In genomic region chr12:131634037-131634436, GRCh38 we compare ENCODE assay signal across 25 cellular contexts.
"Had no signal": no experiment of that assay in that cellular context is flagged by ENCODE, and none has a peak within 500 bp of the region (broad histone marks: within the 10 kb centered on the region; RNA-seq: fewer than 3 reads in every experiment).

No MANE protein-coding gene starts in this region.

- H3K36me3 Mint-ChIP-seq: activated naive CD8-positive, alpha-beta T cell treated with anti-CD3 and anti-CD28 coated beads, Interleukin-2, amount 10 ng/mL, durations not matched to agents 7 days and 5 days had no signal

- ATAC-seq: activated T-cell treated with anti-CD3 and anti-CD28 coated beads, Interleukin-2, amount 50 U/mL, for 72 hours; T-helper 17 cell had no signal

- H3K4me1 Mint-ChIP-seq: activated CD4-positive, alpha-beta memory T cell treated with anti-CD3 and anti-CD28 coated beads, Interleukin-2, amount 10 ng/mL, durations not matched to agents 7 days and 5 days; activated CD4-positive, alpha-beta T cell treated with anti-CD3 and anti-CD28 coated beads, Interleukin-2, amount 10 ng/mL, durations not matched to agents 7 days and 5 days; activated naive CD4-positive, alpha-beta T cell treated with anti-CD3 and anti-CD28 coated beads, Interleukin-2, amount 10 ng/mL, durations not matched to agents 7 days and 5 days had no signal

- H3K9me3 Mint-ChIP-seq: activated CD4-positive, alpha-beta memory T cell treated with anti-CD3 and anti-CD28 coated beads, Interleukin-2, amount 10 ng/mL, durations not matched to agents 7 days and 5 days; activated T-cell treated with anti-CD3 and anti-CD28 coated beads, Interleukin-2, amount 50 U/mL, for 72 hours; activated T-helper 2 cell treated with anti-CD3 and anti-CD28 coated beads, Interferon-gamma antibody, Interleukin-2, Interleukin-4, amounts not matched to agents 10 μg/mL and 5 μg/mL and 100 μg/mL, durations not matched to agents 14 hours and 24 hours and 36 hours had no signal

- DNase-seq: activated CD4-positive, alpha-beta memory T cell treated with anti-CD3 and anti-CD28 coated beads, Interleukin-2, amount 10 ng/mL, durations not matched to agents 7 days and 5 days; activated CD4-positive, alpha-beta T cell treated with anti-CD3 and anti-CD28 coated beads, Interleukin-2, amount 10 ng/mL, durations not matched to agents 7 days and 5 days; activated CD4-positive, CD25-positive, alpha-beta regulatory T cell; activated CD8-positive, alpha-beta memory T cell treated with anti-CD3 and anti-CD28 coated beads, Interleukin-2, amount 50 U/mL, for 4 hours; activated gamma-delta T cell treated with Interleukin-2 at 50 U/mL for 16 hours; activated naive CD4-positive, alpha-beta T cell treated with anti-CD3 and anti-CD28 coated beads, Interleukin-2, amount 10 ng/mL, durations not matched to agents 7 days and 5 days; activated naive CD8-positive, alpha-beta T cell treated with anti-CD3 and anti-CD28 coated beads, Interleukin-2, amount 10 ng/mL, durations not matched to agents 7 days and 5 days; activated T-cell treated with anti-CD3 and anti-CD28 coated beads, Interleukin-2, amount 50 U/mL, for 72 hours; anterior cingulate cortex; caudate nucleus; IMR-90; KG1; NCI-H1092; NCI-H1417; NCI-H1930; NCI-H2171; NCI-H2227 treated with DMSO at 0.1 percent for 48 hours; NCI-H69; NK-92 treated with Interleukin-12 subunit alpha and Interleukin-12 subunit beta, amount 100 ng/mL, for 24 hours; SIG-M5; T-helper 17 cell; T-helper 9 cell had no signal

- H3K4me3 Mint-ChIP-seq: activated CD4-positive, alpha-beta memory T cell treated with anti-CD3 and anti-CD28 coated beads, Interleukin-2, amount 10 ng/mL, durations not matched to agents 7 days and 5 days; activated CD4-positive, alpha-beta T cell treated with anti-CD3 and anti-CD28 coated beads, Interleukin-2, amount 10 ng/mL, durations not matched to agents 7 days and 5 days; activated naive CD4-positive, alpha-beta T cell treated with anti-CD3 and anti-CD28 coated beads, Interleukin-2, amount 10 ng/mL, durations not matched to agents 7 days and 5 days; activated naive CD8-positive, alpha-beta T cell treated with anti-CD3 and anti-CD28 coated beads, Interleukin-2, amount 10 ng/mL, durations not matched to agents 7 days and 5 days; activated T-cell treated with anti-CD3 and anti-CD28 coated beads, Interleukin-2, amount 50 U/mL, for 72 hours; T-helper 17 cell had no signal

- H3K27ac Mint-ChIP-seq: activated CD4-positive, alpha-beta memory T cell treated with anti-CD3 and anti-CD28 coated beads, Interleukin-2, amount 10 ng/mL, durations not matched to agents 7 days and 5 days; activated CD4-positive, alpha-beta T cell treated with anti-CD3 and anti-CD28 coated beads, Interleukin-2, amount 10 ng/mL, durations not matched to agents 7 days and 5 days; activated naive CD4-positive, alpha-beta T cell treated with anti-CD3 and anti-CD28 coated beads, Interleukin-2, amount 10 ng/mL, durations not matched to agents 7 days and 5 days; activated naive CD8-positive, alpha-beta T cell treated with anti-CD3 and anti-CD28 coated beads, Interleukin-2, amount 10 ng/mL, durations not matched to agents 7 days and 5 days; activated T-cell treated with anti-CD3 and anti-CD28 coated beads, Interleukin-2, amount 50 U/mL, for 72 hours; activated T-helper 2 cell treated with anti-CD3 and anti-CD28 coated beads, Interferon-gamma antibody, Interleukin-2, Interleukin-4, amounts not matched to agents 10 μg/mL and 5 μg/mL and 100 μg/mL, durations not matched to agents 14 hours and 24 hours and 36 hours; T-helper 17 cell had no signal

- H3K27me3 ChIP-seq: adrenal gland had no signal

- H3K4me1 ChIP-seq: adrenal gland, breast epithelium had no signal

- H3K36me3 ChIP-seq: adrenal gland, breast epithelium had no signal

- H3K4me3 ChIP-seq: adrenal gland, breast epithelium had no signal

- H3K9me3 ChIP-seq: adrenal gland, breast epithelium had no signal

- H3K27ac ChIP-seq: adrenal gland, breast epithelium had no signal
